Comparison of ENCODE assay signal across 8 cellular contexts in the genomic region with DNA sequence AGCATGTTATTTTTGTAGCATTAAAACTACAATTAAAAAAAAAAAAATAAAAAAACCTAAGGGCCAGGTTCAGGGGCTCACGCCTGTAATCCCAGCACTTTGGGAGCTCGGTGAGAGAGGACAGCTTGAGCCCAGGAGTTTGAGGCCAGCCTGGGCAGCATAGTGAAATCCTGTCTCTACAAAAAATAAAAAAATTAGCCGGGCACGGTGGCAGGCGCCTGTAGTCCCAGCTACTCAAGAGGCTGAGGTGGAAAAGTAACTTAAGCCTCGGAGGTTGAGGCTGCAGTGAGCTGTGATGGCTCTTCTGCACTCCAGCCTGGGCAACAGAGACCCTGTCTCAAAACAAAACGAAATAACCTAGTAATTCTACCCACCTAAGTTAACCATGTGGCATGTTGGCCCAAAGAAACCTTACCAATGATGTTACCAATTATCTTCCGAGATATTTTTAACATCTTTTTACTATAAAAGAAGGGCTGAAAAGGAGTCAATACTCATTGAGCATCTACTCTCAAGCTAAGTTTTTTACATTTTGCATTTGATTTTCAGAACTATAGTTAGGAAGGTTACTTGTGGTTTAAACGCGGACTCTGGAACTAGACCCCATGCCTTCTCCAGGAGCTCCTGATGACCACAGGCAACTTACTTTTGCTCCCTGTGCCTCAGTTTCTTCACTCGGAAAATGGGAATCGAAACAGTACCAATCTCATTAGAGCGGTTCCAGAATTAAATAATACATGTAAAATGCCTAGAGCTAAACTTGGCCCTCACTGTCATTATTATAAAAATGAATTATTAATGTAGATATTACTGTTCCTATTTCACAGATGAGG. TPM values are rescaled to one million over a fixed set of nuclear protein-coding genes. Genes with fewer than 3 reads are reported as not detected.
DNase-seq lines count a peak whose midpoint lies in the region; ATAC-seq, FAIRE-seq and TF ChIP-seq lines count a peak whose summit lies in the region.

No MANE protein-coding gene starts in this region.

- H3K4me3 ChIP-seq in kidney (ENCODE audit: low read length in 2 of 2), result peak overlapping the region; percentile 63 to 65
- H3K4me3 ChIP-seq in testis, result peak overlapping the region; percentile 93 to 96

- peak overlapping the region in 1 of 2 donors; percentile 82 for H3K27ac ChIP-seq in kidney (ENCODE audit: low read depth in 2 of 2, low read length in 2 of 2)
- peak overlapping the region; percentile 86 to 94 for H3K27ac ChIP-seq in testis

- H3K27ac Mint-ChIP-seq in activated CD4-positive, alpha-beta T cell treated with anti-CD3 and anti-CD28 coated beads, Interleukin-2, amount 10 ng/mL, durations not matched to agents 24 days and 14 days, result no peak overlapping the region
- H3K27ac Mint-ChIP-seq in activated naive CD8-positive, alpha-beta T cell treated with anti-CD3 and anti-CD28 coated beads for 36 hours, result no peak overlapping the region

- peaks cover 32% of the 10 kb centered on the region for H3K4me1 Mint-ChIP-seq in activated CD4-positive, alpha-beta T cell treated with anti-CD3 and anti-CD28 coated beads, Interleukin-2, amount 10 ng/mL, durations not matched to agents 24 days and 14 days
- peaks cover 53% of the 10 kb centered on the region for H3K4me1 Mint-ChIP-seq in activated naive CD8-positive, alpha-beta T cell treated with anti-CD3 and anti-CD28 coated beads for 36 hours

- ATAC-seq in sciatic nerve, result no peak

- TF ChIP-seq POLR2A in testis (IDR thresholded peaks at IDR 0.05), result no peak

- no peaks in the 10 kb centered on the region for H3K27me3 ChIP-seq in testis

- peaks cover 17 to 27% of the 10 kb centered on the region in 2 donors for H3K4me1 ChIP-seq in kidney (ENCODE audit: control insufficient read depth in 1 of 2, insufficient read depth in 1 of 2, low read depth in 1 of 2, low read length in 2 of 2)
- H3K4me1 ChIP-seq in testis, result peaks cover 22% of the 10 kb centered on the region

- 10 to 23% methylated on average over 13 of the region's 13 CpGs for WGBS in testis, 2 donors

- H3K9me3 ChIP-seq in kidney (ENCODE audit: control insufficient read depth in 1 of 2, low read length in 2 of 2) (no peaks in the 10 kb centered on the region), testis (no peaks in the 10 kb centered on the region)

- peak overlapping the region; percentile 12 to 78 for H3K9ac ChIP-seq in kidney (ENCODE audit: low read length in 2 of 2)

- intact Hi-C loops in activated CD4-positive, alpha-beta T cell treated with anti-CD3 and anti-CD28 coated beads, Interleukin-2, amount 10 ng/mL, durations not matched to agents 24 days and 14 days (cut with micrococcal nuclease), result loop anchor here (5.0 to 10.0 kb wide), 4 partner anchors 161 to 1326 kb away; a partner anchor contains a TSS
- intact Hi-C loops in kidney (cut with DNase I) (no loop called here), testis (cut with DNase I; ENCODE audit: low total_unique reads) (no loop called here), sciatic nerve (cut with DNase I) (no loop called here)

- H3K36me3 Mint-ChIP-seq in activated CD4-positive, alpha-beta T cell treated with anti-CD3 and anti-CD28 coated beads, Interleukin-2, amount 10 ng/mL, durations not matched to agents 24 days and 14 days (ENCODE audit: low read depth), result no peaks in the 10 kb centered on the region
- no peaks in the 10 kb centered on the region for H3K36me3 Mint-ChIP-seq in activated naive CD8-positive, alpha-beta T cell treated with anti-CD3 and anti-CD28 coated beads for 36 hours

- H3K27me3 Mint-ChIP-seq in activated CD4-positive, alpha-beta T cell treated with anti-CD3 and anti-CD28 coated beads, Interleukin-2, amount 10 ng/mL, durations not matched to agents 24 days and 14 days, result peaks cover 9% of the 10 kb centered on the region
- H3K27me3 Mint-ChIP-seq in activated naive CD8-positive, alpha-beta T cell treated with anti-CD3 and anti-CD28 coated beads for 36 hours, result no peaks in the 10 kb centered on the region

- peaks cover 6% of the 10 kb centered on the region for H3K9me3 Mint-ChIP-seq in activated CD4-positive, alpha-beta T cell treated with anti-CD3 and anti-CD28 coated beads, Interleukin-2, amount 10 ng/mL, durations not matched to agents 24 days and 14 days
- no peaks in the 10 kb centered on the region for H3K9me3 Mint-ChIP-seq in activated naive CD8-positive, alpha-beta T cell treated with anti-CD3 and anti-CD28 coated beads for 36 hours

- TF ChIP-seq CTCF in kidney (IDR thresholded peaks at IDR 0.05; ENCODE audit: borderline replicate concordance, extremely low read depth, insufficient read depth) (no peak), testis (IDR thresholded peaks at IDR 0.05) (no peak)

- H3K36me3 ChIP-seq in kidney (ENCODE audit: control insufficient read depth in 1 of 2, insufficient read depth in 2 of 2, low read length in 2 of 2) (no peaks in the 10 kb centered on the region), testis (ENCODE audit: low read depth, missing control alignments) (no peaks in the 10 kb centered on the region)

- no peak for DNase-seq in activated CD4-positive, alpha-beta T cell treated with anti-CD3 and anti-CD28 coated beads, Interleukin-2, amount 10 ng/mL, durations not matched to agents 24 days and 14 days
- DNase-seq in activated CD4-positive, alpha-beta T cell treated with anti-CD3 and anti-CD28 coated beads, Interleukin-2, amount 50 U/mL, for 4 hours, result no peak
- no peak for DNase-seq in activated naive CD8-positive, alpha-beta T cell treated with anti-CD3 and anti-CD28 coated beads for 36 hours
- no peak for DNase-seq in kidney
- no peak for DNase-seq in testis
- no peak for DNase-seq in sciatic nerve (ENCODE audit: low spot score)
- DNase-seq in SHP77 (lab: John Stamatoyannopoulos, UW), result no peak
- DNase-seq in foreskin melanocyte, result no peak

- peak overlapping the region; percentile 79 for H3K4me3 Mint-ChIP-seq in activated CD4-positive, alpha-beta T cell treated with anti-CD3 and anti-CD28 coated beads, Interleukin-2, amount 10 ng/mL, durations not matched to agents 24 days and 14 days
- peak overlapping the region; percentile 81 for H3K4me3 Mint-ChIP-seq in activated naive CD8-positive, alpha-beta T cell treated with anti-CD3 and anti-CD28 coated beads for 36 hours

- FAIRE-seq in kidney (lab: Jason Lieb, UNC), result no peak

RNA-seq across cellular contexts. Expression of a gene that starts 1.4 kb away (rescaled TPM):
- 50.5 and 57.5 TPM in 2 replicates for total RNA-seq in activated CD4-positive, alpha-beta T cell treated with anti-CD3 and anti-CD28 coated beads, Interleukin-2, amount 10 ng/mL, durations not matched to agents 24 days and 14 days
- total RNA-seq in activated naive CD8-positive, alpha-beta T cell treated with anti-CD3 and anti-CD28 coated beads for 36 hours, result 10 to 100 TPM; 43.2 to 48.9 TPM
- total RNA-seq in kidney, result 410 TPM
- polyA plus RNA-seq in kidney (ENCODE audit: insufficient read depth, low read depth, low replicate concordance), result 156 TPM
- 100 to 1,000 TPM; 158 to 189 TPM for total RNA-seq in testis
- polyA plus RNA-seq in testis (ENCODE audit: insufficient read depth, low read depth, low replicate concordance), result 175 TPM
- 373 TPM for total RNA-seq in sciatic nerve
